ENCODE assay signal across 26 cellular contexts in the genomic region with DNA sequence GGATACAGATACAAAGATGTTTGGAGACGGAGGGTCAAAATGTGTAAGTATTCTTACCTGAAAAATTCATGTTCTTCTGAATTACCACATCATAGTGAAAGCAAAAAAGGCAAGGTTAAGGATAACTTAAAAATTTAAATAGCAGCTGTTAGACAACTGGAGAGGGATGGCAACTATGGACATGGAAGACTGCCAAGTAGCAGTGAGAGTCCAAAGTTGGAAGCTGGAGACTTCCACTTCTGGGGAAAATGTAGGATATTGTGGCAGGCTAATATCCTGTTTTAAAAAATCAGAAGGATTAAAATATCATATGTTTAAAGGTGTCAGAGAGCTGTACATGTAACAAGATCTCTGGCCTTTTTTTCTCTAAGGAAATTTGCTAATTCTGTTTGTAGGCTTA.
"Had no signal": no experiment of that assay in that cellular context is flagged by ENCODE, and none has a peak within 500 bp of the region (broad histone marks: within the 10 kb centered on the region; RNA-seq: fewer than 3 reads in every experiment).

No MANE protein-coding gene starts in this region.

- H3K9me3 ChIP-seq: left ventricle myocardium inferior, mucosa of descending colon, pancreas, prostate gland, spleen, suprapubic skin, thoracic aorta, tibial artery, upper lobe of right lung had no signal

- H3K9me3 Mint-ChIP-seq: mesothelial cell of epicardium; naive thymus-derived CD8-positive, alpha-beta T cell; nephron; neural crest cell; stimulated activated effector memory CD8-positive, alpha-beta T cell treated with anti-CD3 and anti-CD28 coated beads, Interleukin-12 subunit alpha, Interleukin-12 subunit beta, amount 100 ng/mL, for 72 hours; stimulated activated naive CD8-positive, alpha-beta T cell treated with anti-CD3 and anti-CD28 coated beads, Interleukin-15, Interleukin-2, amounts not matched to agents 100 ng/mL and 50 ng/mL, for 24 hours had no signal

- H3K27me3 ChIP-seq: pancreas, spleen, suprapubic skin, tibial artery, upper lobe of right lung had no signal

- DNase-seq: islet precursor cell; left ventricle myocardium inferior; mesendoderm; mucosa of descending colon; naive thymus-derived CD8-positive, alpha-beta T cell; nucleus accumbens; pancreas; posterior cingulate gyrus; retina; right cardiac atrium; small intestine; spleen; stimulated activated CD4-positive, alpha-beta T cell treated with anti-CD3 and anti-CD28 coated beads, Interleukin-4, amount 100 ng/mL, for 24 hours; stimulated activated naive CD4-positive, alpha-beta T cell; tibial artery; trophoblast cell; upper lobe of right lung had no signal

- H3K4me3 Mint-ChIP-seq: mesothelial cell of epicardium; naive thymus-derived CD8-positive, alpha-beta T cell; nephron; neural crest cell; stimulated activated effector memory CD8-positive, alpha-beta T cell treated with anti-CD3 and anti-CD28 coated beads, Interleukin-12 subunit alpha, Interleukin-12 subunit beta, amount 100 ng/mL, for 72 hours; stimulated activated naive CD8-positive, alpha-beta T cell treated with anti-CD3 and anti-CD28 coated beads, Interleukin-15, Interleukin-2, amounts not matched to agents 100 ng/mL and 50 ng/mL, for 24 hours had no signal

- H3K27ac Mint-ChIP-seq: mesothelial cell of epicardium; naive thymus-derived CD8-positive, alpha-beta T cell; nephron; stimulated activated effector memory CD8-positive, alpha-beta T cell treated with anti-CD3 and anti-CD28 coated beads, Interleukin-12 subunit alpha, Interleukin-12 subunit beta, amount 100 ng/mL, for 72 hours; stimulated activated naive CD8-positive, alpha-beta T cell treated with anti-CD3 and anti-CD28 coated beads, Interleukin-15, Interleukin-2, amounts not matched to agents 100 ng/mL and 50 ng/mL, for 24 hours had no signal

- H3K36me3 ChIP-seq: left ventricle myocardium inferior, pancreas, prostate gland, spleen, suprapubic skin, thoracic aorta, tibial artery, upper lobe of right lung had no signal

- H3K27me3 Mint-ChIP-seq: stimulated activated naive CD8-positive, alpha-beta T cell treated with anti-CD3 and anti-CD28 coated beads, Interleukin-15, Interleukin-2, amounts not matched to agents 100 ng/mL and 50 ng/mL, for 24 hours had no signal

- H3K27ac ChIP-seq: left ventricle myocardium inferior, pancreas, prostate gland, spleen, suprapubic skin, thoracic aorta, tibial artery, upper lobe of right lung had no signal

- H3K36me3 Mint-ChIP-seq: mesothelial cell of epicardium; stimulated activated effector memory CD8-positive, alpha-beta T cell treated with anti-CD3 and anti-CD28 coated beads, Interleukin-12 subunit alpha, Interleukin-12 subunit beta, amount 100 ng/mL, for 72 hours had no signal

- H3K4me1 ChIP-seq: left ventricle myocardium inferior, pancreas, prostate gland, spleen, suprapubic skin, tibial artery, upper lobe of right lung had no signal

- H3K4me1 Mint-ChIP-seq: mesothelial cell of epicardium; naive thymus-derived CD8-positive, alpha-beta T cell; neural crest cell; stimulated activated effector memory CD8-positive, alpha-beta T cell treated with anti-CD3 and anti-CD28 coated beads, Interleukin-12 subunit alpha, Interleukin-12 subunit beta, amount 100 ng/mL, for 72 hours had no signal

- H3K4me3 ChIP-seq: left ventricle myocardium inferior, lung, mucosa of descending colon, pancreas, prostate gland, spleen, suprapubic skin, thoracic aorta, tibial artery, upper lobe of right lung had no signal
